In the genomic region with DNA sequence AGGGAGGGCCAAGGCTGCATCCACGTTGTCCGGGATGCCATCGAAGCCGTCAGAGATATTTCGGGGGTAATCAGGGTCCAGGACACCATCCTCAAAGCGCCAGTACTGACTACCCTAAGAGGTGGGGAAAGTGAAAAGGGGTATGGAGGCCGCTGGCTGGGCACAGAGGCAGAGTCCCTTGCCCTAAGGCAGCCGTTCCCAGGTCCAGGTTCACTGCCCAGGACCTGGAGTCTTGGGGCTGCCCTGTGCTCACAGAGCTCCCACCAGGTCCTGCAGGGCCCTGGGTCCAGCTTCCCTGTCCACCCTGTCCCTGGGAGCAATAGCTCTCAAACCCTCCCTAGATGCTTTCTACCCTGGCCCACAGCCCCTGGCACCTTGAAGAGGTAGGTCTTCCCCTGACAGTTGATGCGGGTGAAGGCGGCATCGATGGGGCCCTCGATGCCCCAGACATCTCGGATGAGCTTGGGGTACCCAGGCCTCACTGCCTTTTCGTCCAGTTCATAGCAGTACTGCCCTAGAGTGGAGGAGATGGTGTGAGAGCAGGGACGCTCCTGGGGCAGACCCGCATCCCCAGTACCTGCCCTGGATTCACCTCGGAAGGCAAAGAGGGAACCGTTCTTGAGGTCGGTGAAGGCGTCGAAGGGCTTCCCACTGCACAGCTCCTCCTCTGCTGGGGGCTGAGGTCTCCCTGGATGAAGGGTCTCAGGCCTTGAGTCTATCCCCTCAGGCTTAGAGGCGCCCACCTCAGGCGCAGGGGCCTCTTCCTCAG, we compare ENCODE assay signal across 1 cellular context.
TF ChIP-seq lines count a peak whose summit lies in the region.

No MANE protein-coding gene starts in this region.

TF ChIP-seq in liver, 16 proteins besides CTCF, POLR2A, EP300 and RAD21 (continued from another document):
- TF ChIP-seq YY1 (IDR thresholded peaks at IDR 0.05) (no peak), REST (IDR thresholded peaks at IDR 0.05) (no peak), EGR1 (IDR thresholded peaks at IDR 0.05; ENCODE audit: low read depth in 2 of 2) (no peak)
